Comparison of ENCODE assay signal across 1 cellular context in the genomic region with DNA sequence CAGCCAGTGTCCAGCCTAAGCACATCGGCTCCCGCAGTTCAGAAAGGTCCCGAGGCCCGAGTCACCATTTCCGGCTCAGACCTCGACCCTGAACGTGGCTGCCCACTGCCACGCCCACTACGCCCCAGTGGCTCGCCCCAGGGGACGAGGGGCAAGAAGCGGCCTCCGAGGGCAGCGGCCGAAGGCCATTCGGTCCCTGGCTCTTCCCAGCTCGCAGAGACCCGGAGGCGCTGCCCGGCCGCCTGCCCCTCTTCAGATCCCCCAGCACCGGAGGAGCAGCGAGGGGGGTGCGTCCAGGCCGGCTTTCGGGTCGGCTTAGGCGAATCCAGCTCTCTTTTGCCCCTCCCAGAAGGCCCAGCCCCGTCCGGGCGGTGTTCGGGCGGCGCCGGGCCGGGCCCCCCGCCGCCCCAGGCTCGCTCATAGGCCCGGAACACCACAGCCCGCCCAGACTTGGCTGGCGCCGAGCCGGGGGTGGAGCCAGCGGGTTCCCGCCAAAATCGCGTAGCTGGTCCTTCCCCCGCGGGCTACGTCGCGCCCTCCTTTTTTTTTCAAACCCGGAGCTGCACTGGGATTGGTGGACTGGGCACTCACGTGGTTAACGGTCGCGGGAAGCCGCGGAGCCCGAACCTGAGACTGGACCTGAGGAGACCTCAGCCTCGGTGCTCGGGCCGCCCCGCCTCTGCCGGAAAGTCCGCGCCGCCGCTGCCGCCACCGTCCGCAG.
TF ChIP-seq lines count a peak whose summit lies in the region.

WEE1 (plus strand) TSS at position 617 of the 721 bp plus-strand sequence. CDS start 264 bp downstream, outside the sequence.

TF ChIP-seq in SK-N-SH, 30 proteins besides CTCF, POLR2A, EP300 and RAD21 (continued from another document):
- TF ChIP-seq REST (IDR thresholded peaks at IDR 0.05; ENCODE audit: low read depth, low read length): no peak; the same call in 1 of the 2 replicates
- TF ChIP-seq CHD2 (IDR thresholded peaks at IDR 0.05; ENCODE audit: low read length, partially characterized antibody): peak; percentile 48
- TF ChIP-seq FOSL2 (IDR thresholded peaks at IDR 0.05; ENCODE audit: borderline replicate concordance, low read depth): no peak
- TF ChIP-seq, protein P1, sequence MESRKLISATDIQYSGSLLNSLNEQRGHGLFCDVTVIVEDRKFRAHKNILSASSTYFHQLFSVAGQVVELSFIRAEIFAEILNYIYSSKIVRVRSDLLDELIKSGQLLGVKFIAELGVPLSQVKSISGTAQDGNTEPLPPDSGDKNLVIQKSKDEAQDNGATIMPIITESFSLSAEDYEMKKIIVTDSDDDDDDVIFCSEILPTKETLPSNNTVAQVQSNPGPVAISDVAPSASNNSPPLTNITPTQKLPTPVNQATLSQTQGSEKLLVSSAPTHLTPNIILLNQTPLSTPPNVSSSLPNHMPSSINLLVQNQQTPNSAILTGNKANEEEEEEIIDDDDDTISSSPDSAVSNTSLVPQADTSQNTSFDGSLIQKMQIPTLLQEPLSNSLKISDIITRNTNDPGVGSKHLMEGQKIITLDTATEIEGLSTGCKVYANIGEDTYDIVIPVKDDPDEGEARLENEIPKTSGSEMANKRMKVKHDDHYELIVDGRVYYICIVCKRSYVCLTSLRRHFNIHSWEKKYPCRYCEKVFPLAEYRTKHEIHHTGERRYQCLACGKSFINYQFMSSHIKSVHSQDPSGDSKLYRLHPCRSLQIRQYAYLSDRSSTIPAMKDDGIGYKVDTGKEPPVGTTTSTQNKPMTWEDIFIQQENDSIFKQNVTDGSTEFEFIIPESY (IDR thresholded peaks at IDR 0.05; ENCODE audit: borderline replicate concordance, low read depth): no peak
- no peak for TF ChIP-seq RCOR1 (IDR thresholded peaks at IDR 0.05; ENCODE audit: low read length)
- no peak for TF ChIP-seq MEF2A (IDR thresholded peaks at IDR 0.05; ENCODE audit: borderline replicate concordance, low read depth)
